ENCODE assay signal across 8 cellular contexts in genomic region chr10:118721005-118721876, GRCh38. TPM values are rescaled to one million over a fixed set of nuclear protein-coding genes. Genes with fewer than 3 reads are reported as not detected.
DNase-seq lines count a peak whose midpoint lies in the region; ATAC-seq, FAIRE-seq and TF ChIP-seq lines count a peak whose summit lies in the region.

No MANE protein-coding gene starts in this region.

- no peak overlapping the region for H3K27ac Mint-ChIP-seq in activated CD4-positive, alpha-beta T cell treated with anti-CD3 and anti-CD28 coated beads, Interleukin-2, amount 10 ng/mL, durations not matched to agents 7 days and 5 days
- no peak overlapping the region for H3K27ac Mint-ChIP-seq in nephron progenitor cell

- POLR2A ChIA-PET in activated CD4-positive, alpha-beta T cell treated with anti-CD3 and anti-CD28 coated beads, Interleukin-2, amount 10 ng/mL, durations not matched to agents 7 days and 5 days (lab: Charles Lee): no interaction called here

- H3K36me3 ChIP-seq in upper lobe of left lung: peaks cover 0 to 9% (median 3%) of the 10 kb centered on the region in 4 donors

- 44 to 46% methylated on average over 5 of the region's 5 CpGs for WGBS in upper lobe of left lung, 2 donors

- ATAC-seq in upper lobe of left lung (ENCODE audit: low FRiP score in 2 of 2): peak in 1 of 2 donors; percentile 76
- ATAC-seq in GM21786 (IDR thresholded peaks at IDR 0.05; ENCODE audit: unreplicated experiment): no peak

- H3K9me3 ChIP-seq in upper lobe of left lung: no peaks in the 10 kb centered on the region

- peaks cover 22% of the 10 kb centered on the region for H3K4me1 Mint-ChIP-seq in activated CD4-positive, alpha-beta T cell treated with anti-CD3 and anti-CD28 coated beads, Interleukin-2, amount 10 ng/mL, durations not matched to agents 7 days and 5 days
- peaks cover 15% of the 10 kb centered on the region for H3K4me1 Mint-ChIP-seq in nephron progenitor cell

- no peak for TF ChIP-seq EP300 in upper lobe of left lung (IDR thresholded peaks at IDR 0.05)

- TF ChIP-seq POLR2A in upper lobe of left lung (IDR thresholded peaks at IDR 0.05): no peak

- DNase-seq in AG09309 (ENCODE audit: low read depth): no peak
- DNase-seq in NCI-H1105 treated with DMSO at 0.1 percent for 48 hours (lab: John Stamatoyannopoulos, UW): peak; percentile 23
- DNase-seq in activated CD4-positive, alpha-beta T cell treated with anti-CD3 and anti-CD28 coated beads, Interleukin-2, amount 10 ng/mL, durations not matched to agents 7 days and 5 days: peak; percentile 77
- peak; percentile 64 for DNase-seq in nephron progenitor cell
- DNase-seq in upper lobe of left lung: no peak

- no peaks in the 10 kb centered on the region for H3K27me3 Mint-ChIP-seq in activated CD4-positive, alpha-beta T cell treated with anti-CD3 and anti-CD28 coated beads, Interleukin-2, amount 10 ng/mL, durations not matched to agents 7 days and 5 days
- no peaks in the 10 kb centered on the region for H3K27me3 Mint-ChIP-seq in nephron progenitor cell (ENCODE audit: low read depth, poor library complexity)

- H3K4me3 Mint-ChIP-seq in activated CD4-positive, alpha-beta T cell treated with anti-CD3 and anti-CD28 coated beads, Interleukin-2, amount 10 ng/mL, durations not matched to agents 7 days and 5 days: no peak overlapping the region
- no peak overlapping the region for H3K4me3 Mint-ChIP-seq in nephron progenitor cell

- FAIRE-seq in endometrium (lab: Jason Lieb, UNC): peak; percentile 93

- H3K9me3 Mint-ChIP-seq in activated CD4-positive, alpha-beta T cell treated with anti-CD3 and anti-CD28 coated beads, Interleukin-2, amount 10 ng/mL, durations not matched to agents 7 days and 5 days: no peaks in the 10 kb centered on the region
- no peaks in the 10 kb centered on the region for H3K9me3 Mint-ChIP-seq in nephron progenitor cell

- H3K4me1 ChIP-seq in upper lobe of left lung: peaks cover 5 to 18% (median 8%) of the 10 kb centered on the region in 4 donors

- CTCF ChIA-PET in activated CD4-positive, alpha-beta T cell treated with anti-CD3 and anti-CD28 coated beads, Interleukin-2, amount 10 ng/mL, durations not matched to agents 7 days and 5 days (lab: Charles Lee): interaction anchor here (0.6 to 0.8 kb wide), 6 partner anchors 9 to 202 kb away, joined by 3 read pairs; no protein-coding TSS in a partner anchor

- H3K4me3 ChIP-seq in AG09309 (ENCODE audit: control insufficient read depth, low read depth, low read length): no peak overlapping the region
- no peak overlapping the region for H3K4me3 ChIP-seq in upper lobe of left lung

- H3K27me3 ChIP-seq in upper lobe of left lung: no peaks in the 10 kb centered on the region

- peaks cover 5% of the 10 kb centered on the region for H3K36me3 Mint-ChIP-seq in activated CD4-positive, alpha-beta T cell treated with anti-CD3 and anti-CD28 coated beads, Interleukin-2, amount 10 ng/mL, durations not matched to agents 7 days and 5 days (ENCODE audit: low read depth)
- H3K36me3 Mint-ChIP-seq in nephron progenitor cell (ENCODE audit: low read depth): peaks cover 46% of the 10 kb centered on the region

- no peak overlapping the region for H3K27ac ChIP-seq in upper lobe of left lung

- TF ChIP-seq CTCF in AG09309 (IDR thresholded peaks at IDR 0.05; ENCODE audit: control insufficient read depth, insufficient read depth, low read depth, low read length, missing control alignments) (peak; percentile 67), GM12873 (IDR thresholded peaks at IDR 0.05; ENCODE audit: insufficient read depth, low read depth, low read length, missing control alignments) (peak; percentile 65), nephron progenitor cell (IDR thresholded peaks at IDR 0.05) (peak; percentile 89), upper lobe of left lung (IDR thresholded peaks at IDR 0.05) (peak; percentile 55 to 82 (median 78))

RNA-seq across cellular contexts. Expression of gene CACUL1, which starts 33.5 kb away (rescaled TPM):
- total RNA-seq in activated CD4-positive, alpha-beta T cell treated with anti-CD3 and anti-CD28 coated beads, Interleukin-2, amount 10 ng/mL, durations not matched to agents 7 days and 5 days: 10 to 100 TPM; 27.5 to 27.6 TPM
- total RNA-seq in upper lobe of left lung: 10 to 100 TPM; 23.3 to 44.0 (median 38.2) TPM

Comparison
In these comparisons a context has a peak if more than half of its experiments do, and no peak if none do; other contexts are left out.
1. DNase-seq: peak in NCI-H1105 treated with DMSO at 0.1 percent for 48 hours (single experiment), activated CD4-positive, alpha-beta T cell treated with anti-CD3 and anti-CD28 coated beads, Interleukin-2, amount 10 ng/mL, durations not matched to agents 7 days and 5 days (single experiment) and nephron progenitor cell (single experiment); none in AG09309 (single experiment) and upper lobe of left lung (0 of 2).
2. Peak in every context shown above with its lines, with median percentiles within 50 percentile points of each other: CTCF ChIP-seq.